ENCODE assay signal across 1 cellular context in genomic region chr5:154835701-154836052, GRCh38.
A peak's percentile ranks its signal among the peaks of the same experiment; 100 is the strongest.
TF ChIP-seq lines count a peak whose summit lies in the region.

No MANE protein-coding gene starts in this region.

TF ChIP-seq in K562, 482 proteins besides CTCF, POLR2A, EP300 and RAD21:
- TF ChIP-seq ZFX (CRISPR knock-in tag; IDR thresholded peaks at IDR 0.05) (0 out of 2 replicates have a peak, but pooled peaks have one; percentile 2), PYGO2 (tag; IDR thresholded peaks at IDR 0.05) (0 out of 2 replicates have a peak, but pooled peaks have one; percentile 43)
